ENCODE assay signal across 14 cellular contexts in genomic region chr13:46663216-46663615, GRCh38.
DNase-seq lines count a peak whose midpoint lies in the region; ATAC-seq and TF ChIP-seq lines count a peak whose summit lies in the region.
"Had no signal": no experiment of that assay in that cellular context is flagged by ENCODE, and none has a peak within 500 bp of the region (broad histone marks: within the 10 kb centered on the region; RNA-seq: fewer than 3 reads in every experiment).

No MANE protein-coding gene starts in this region.

- no peak overlapping the region for H3K4me3 ChIP-seq in CD8-positive, alpha-beta T cell (ENCODE audit: low read depth, low read length)
- H3K4me3 ChIP-seq in vagina (no peak overlapping the region), sigmoid colon (no peak overlapping the region), aorta (ENCODE audit: low read length in 2 of 2) (no peak overlapping the region)
- H3K4me3 ChIP-seq: BLaER1 treated with 17β-estradiol and CSF1 and Interleukin-3, amounts not matched to agents 10 nM and 100 nM; mucosa of descending colon; right atrium auricular region had no signal

- no peaks in the 10 kb centered on the region for H3K27me3 ChIP-seq in CD8-positive, alpha-beta T cell (ENCODE audit: insufficient read depth, low read length)
- H3K27me3 ChIP-seq in vagina (no peaks in the 10 kb centered on the region), sigmoid colon (no peaks in the 10 kb centered on the region), aorta (ENCODE audit: control insufficient read depth in 1 of 2, insufficient read depth in 2 of 2, low read length in 1 of 2) (no peaks in the 10 kb centered on the region)
- H3K27me3 ChIP-seq: BLaER1 treated with 17β-estradiol and CSF1 and Interleukin-3, amounts not matched to agents 10 nM and 100 nM; right atrium auricular region had no signal

- ATAC-seq in CD8-positive, alpha-beta T cell, result no peak
- ATAC-seq in HG03354 (IDR thresholded peaks at IDR 0.05; ENCODE audit: poor library complexity, severe bottlenecking, unreplicated experiment) (peak; percentile 29), naive B cell (ENCODE audit: low read depth in 2 of 2) (peak in 1 of 2 donors; percentile 51), aorta (ENCODE audit: low FRiP score) (no peak)
- ATAC-seq in effector memory CD8-positive, alpha-beta T cell (replicated peaks), result no peak
- ATAC-seq: mucosa of descending colon had no signal

- no peak for TF ChIP-seq POLR2A in vagina (IDR thresholded peaks at IDR 0.05)
- TF ChIP-seq POLR2A in sigmoid colon (IDR thresholded peaks at IDR 0.05), result no peak

- 29 to 37% methylated on average over 1 of the region's 1 CpG for WGBS in sigmoid colon, 2 donors
- WGBS in aorta, 2 donors, result 19 to 46% methylated on average over 1 of the region's 1 CpG

- H3K4me3 Mint-ChIP-seq in CD8-positive, alpha-beta T cell, result no peak overlapping the region
- no peak overlapping the region for H3K4me3 Mint-ChIP-seq in effector memory CD8-positive, alpha-beta T cell
- H3K4me3 Mint-ChIP-seq in naive B cell, result peak overlapping the region in 2 of 8 donors; percentile 6 to 13
- H3K4me3 Mint-ChIP-seq: activated T-cell treated with anti-CD3 and anti-CD28 coated beads, Interleukin-2, amount 50 U/mL, for 24 hours had no signal

- CTCF ChIA-PET in CD8-positive, alpha-beta T cell (lab: Charles Lee), result interaction anchor here (2.6 kb wide), 1 partner anchor 111 kb away, joined by 7 read pairs; no protein-coding TSS in a partner anchor

- intact Hi-C loops in CD8-positive, alpha-beta T cell (cut with DNase I, micrococcal nuclease), result loop anchor here in 1 of 2 experiments (10.0 kb wide), 1 partner anchor 68 kb away; no protein-coding TSS in a partner anchor
- intact Hi-C loops in vagina (cut with DNase I) (no loop called here), sigmoid colon (cut with DNase I) (no loop called here), aorta (cut with DNase I) (no loop called here)

- peaks cover 4% of the 10 kb centered on the region for H3K36me3 Mint-ChIP-seq in CD8-positive, alpha-beta T cell
- peaks cover 3% of the 10 kb centered on the region for H3K36me3 Mint-ChIP-seq in effector memory CD8-positive, alpha-beta T cell (ENCODE audit: insufficient read depth)
- peaks cover 0 to 7% of the 10 kb centered on the region in 2 donors for H3K36me3 Mint-ChIP-seq in naive B cell

- H3K4me1 ChIP-seq in CD8-positive, alpha-beta T cell (ENCODE audit: insufficient read depth, low read length), result peaks cover 22% of the 10 kb centered on the region
- H3K4me1 ChIP-seq in vagina, result peaks cover 48% of the 10 kb centered on the region
- H3K4me1 ChIP-seq in sigmoid colon, result peaks cover 0 to 79% (median 62%) of the 10 kb centered on the region in 4 donors
- H3K4me1 ChIP-seq in aorta (ENCODE audit: control insufficient read depth in 1 of 2, insufficient read depth in 2 of 2, low read length in 2 of 2), result peaks cover 4 to 12% of the 10 kb centered on the region in 2 donors

- H3K9me3 ChIP-seq in CD8-positive, alpha-beta T cell (ENCODE audit: low read length), result no peaks in the 10 kb centered on the region
- H3K9me3 ChIP-seq in vagina (no peaks in the 10 kb centered on the region), sigmoid colon (no peaks in the 10 kb centered on the region), aorta (ENCODE audit: control insufficient read depth, low read length) (no peaks in the 10 kb centered on the region)
- H3K9me3 ChIP-seq: mucosa of descending colon, right atrium auricular region, SK-N-SH had no signal

- POLR2A ChIA-PET in CD8-positive, alpha-beta T cell (lab: Charles Lee), result no interaction called here

- H3K27ac ChIP-seq in CD8-positive, alpha-beta T cell (ENCODE audit: low read depth, low read length), result no peak overlapping the region
- H3K27ac ChIP-seq in vagina (no peak overlapping the region), sigmoid colon (peak overlapping the region in 2 of 4 donors; percentile 21 to 25), aorta (ENCODE audit: low read depth in 1 of 2, low read length in 2 of 2) (no peak overlapping the region)
- H3K27ac ChIP-seq: BLaER1 treated with 17β-estradiol and CSF1 and Interleukin-3, amounts not matched to agents 10 nM and 100 nM had no signal

- H3K27me3 Mint-ChIP-seq in CD8-positive, alpha-beta T cell (ENCODE audit: low read depth), result no peaks in the 10 kb centered on the region
- no peaks in the 10 kb centered on the region for H3K27me3 Mint-ChIP-seq in effector memory CD8-positive, alpha-beta T cell
- no peaks in the 10 kb centered on the region for H3K27me3 Mint-ChIP-seq in naive B cell
- H3K27me3 Mint-ChIP-seq: activated T-cell treated with anti-CD3 and anti-CD28 coated beads, Interleukin-2, amount 50 U/mL, for 24 hours had no signal

- no peaks in the 10 kb centered on the region for H3K36me3 ChIP-seq in CD8-positive, alpha-beta T cell (ENCODE audit: insufficient read depth, low read length)
- H3K36me3 ChIP-seq in vagina (no peaks in the 10 kb centered on the region), sigmoid colon (no peaks in the 10 kb centered on the region), aorta (ENCODE audit: control insufficient read depth in 1 of 2, insufficient read depth in 2 of 2, low read length in 1 of 2) (no peaks in the 10 kb centered on the region)
- H3K36me3 ChIP-seq: right atrium auricular region had no signal

- H3K4me1 Mint-ChIP-seq in CD8-positive, alpha-beta T cell (ENCODE audit: low read depth), result peaks cover 41% of the 10 kb centered on the region
- peaks cover 20 to 42% of the 10 kb centered on the region in 2 donors for H3K4me1 Mint-ChIP-seq in effector memory CD8-positive, alpha-beta T cell (ENCODE audit: low read depth in 2 of 2)
- peaks cover 45 to 72% (median 65%) of the 10 kb centered on the region in 3 donors for H3K4me1 Mint-ChIP-seq in naive B cell

- no peaks in the 10 kb centered on the region for H3K9me3 Mint-ChIP-seq in CD8-positive, alpha-beta T cell
- H3K9me3 Mint-ChIP-seq in effector memory CD8-positive, alpha-beta T cell, result no peaks in the 10 kb centered on the region
- peaks cover 0 to 3% (median 0%) of the 10 kb centered on the region in 7 donors for H3K9me3 Mint-ChIP-seq in naive B cell
- H3K9me3 Mint-ChIP-seq: activated T-cell treated with anti-CD3 and anti-CD28 coated beads, Interleukin-2, amount 50 U/mL, for 24 hours had no signal

- DNase-seq in CD8-positive, alpha-beta T cell, result no peak
- DNase-seq in effector memory CD8-positive, alpha-beta T cell, result no peak
- DNase-seq in naive B cell (no peak), vagina (ENCODE audit: extremely low spot score in 2 of 2) (no peak), sigmoid colon (no peak), aorta (no peak), hepatic stellate cell (ENCODE audit: low spot score) (no peak)
- DNase-seq: activated T-cell treated with anti-CD3 and anti-CD28 coated beads, Interleukin-2, amount 50 U/mL, for 24 hours; mucosa of descending colon; NCI-H2081 treated with DMSO at 0.1 percent for 48 hours; SK-N-SH had no signal

- TF ChIP-seq EP300 in sigmoid colon (IDR thresholded peaks at IDR 0.05), result no peak

- H3K27ac Mint-ChIP-seq in CD8-positive, alpha-beta T cell, result peak overlapping the region; percentile 18
- peak overlapping the region; percentile 16 to 45 for H3K27ac Mint-ChIP-seq in effector memory CD8-positive, alpha-beta T cell
- peak overlapping the region in 5 of 6 donors; percentile 4 to 88 (median 44) for H3K27ac Mint-ChIP-seq in naive B cell
- H3K27ac Mint-ChIP-seq: activated T-cell treated with anti-CD3 and anti-CD28 coated beads, Interleukin-2, amount 50 U/mL, for 24 hours had no signal

- TF ChIP-seq CTCF in CD8-positive, alpha-beta T cell (IDR thresholded peaks at IDR 0.05), result no peak
- no peak for TF ChIP-seq CTCF in vagina (IDR thresholded peaks at IDR 0.05)
- no peak for TF ChIP-seq CTCF in sigmoid colon (IDR thresholded peaks at IDR 0.05)
